Comparison of ENCODE assay signal across 2 cellular contexts in the genomic region with DNA sequence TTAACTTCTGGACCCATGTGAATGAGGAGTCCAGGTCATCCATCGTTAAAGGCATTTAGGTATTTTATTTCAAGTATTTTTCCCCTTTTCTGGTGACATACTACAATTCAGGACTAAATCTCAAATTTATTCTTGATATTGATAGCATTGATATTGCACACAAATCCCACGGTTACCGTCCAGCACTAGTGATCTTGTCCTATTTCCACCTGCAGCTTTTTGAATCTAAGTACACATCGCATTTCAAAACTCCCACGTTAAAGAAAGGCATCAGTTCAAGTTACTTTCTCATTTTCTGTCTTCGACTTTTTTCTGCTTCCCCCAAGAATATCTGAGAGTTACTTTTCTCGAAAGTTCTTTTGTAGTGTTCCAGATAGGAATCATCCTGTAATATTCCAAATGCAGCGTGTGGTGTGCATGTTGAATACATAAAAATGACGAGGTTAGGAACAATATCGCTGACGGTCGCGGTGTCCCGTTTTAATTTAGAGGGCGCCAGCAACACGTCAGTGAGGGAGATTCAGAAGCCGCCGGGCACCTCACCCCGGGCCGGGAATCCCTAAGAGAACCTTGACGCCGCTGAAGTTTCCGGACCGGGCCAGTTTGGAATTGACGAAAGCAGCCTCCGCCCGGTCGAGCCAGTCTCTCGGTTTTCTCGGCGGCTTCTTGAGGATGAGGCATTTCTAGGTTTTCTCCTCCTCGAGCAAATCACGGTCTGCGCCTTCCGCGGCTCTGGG.
TF ChIP-seq lines count a peak whose summit lies in the region.

No MANE protein-coding gene starts in this region.

TF ChIP-seq in IMR-90, 13 proteins besides CTCF, POLR2A, EP300 and RAD21:
- TF ChIP-seq MXI1 (IDR thresholded peaks at IDR 0.05; ENCODE audit: borderline replicate concordance, low read depth, low read length), result no peak
- TF ChIP-seq CHD1 (IDR thresholded peaks at IDR 0.05; ENCODE audit: low read depth, low read length), result no peak
- no peak for TF ChIP-seq BHLHE40 (IDR thresholded peaks at IDR 0.05; ENCODE audit: low read depth, low read length)
- no peak for TF ChIP-seq MAZ (IDR thresholded peaks at IDR 0.05; ENCODE audit: borderline replicate concordance, low read depth, low read length)
- TF ChIP-seq, protein P1, sequence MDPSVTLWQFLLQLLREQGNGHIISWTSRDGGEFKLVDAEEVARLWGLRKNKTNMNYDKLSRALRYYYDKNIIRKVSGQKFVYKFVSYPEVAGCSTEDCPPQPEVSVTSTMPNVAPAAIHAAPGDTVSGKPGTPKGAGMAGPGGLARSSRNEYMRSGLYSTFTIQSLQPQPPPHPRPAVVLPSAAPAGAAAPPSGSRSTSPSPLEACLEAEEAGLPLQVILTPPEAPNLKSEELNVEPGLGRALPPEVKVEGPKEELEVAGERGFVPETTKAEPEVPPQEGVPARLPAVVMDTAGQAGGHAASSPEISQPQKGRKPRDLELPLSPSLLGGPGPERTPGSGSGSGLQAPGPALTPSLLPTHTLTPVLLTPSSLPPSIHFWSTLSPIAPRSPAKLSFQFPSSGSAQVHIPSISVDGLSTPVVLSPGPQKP (IDR thresholded peaks at IDR 0.05; ENCODE audit: borderline replicate concordance, low read depth, low read length), result no peak
- no peak for TF ChIP-seq RCOR1 (IDR thresholded peaks at IDR 0.05; ENCODE audit: insufficient replicate concordance, low read length)
- no peak for TF ChIP-seq USF2 (IDR thresholded peaks at IDR 0.05; ENCODE audit: low read depth, low read length)
- TF ChIP-seq RFX5 (IDR thresholded peaks at IDR 0.05; ENCODE audit: low read depth, low read length), result no peak
- no peak for TF ChIP-seq FOS (IDR thresholded peaks at IDR 0.05; ENCODE audit: low read depth, low read length)
- TF ChIP-seq CEBPB (IDR thresholded peaks at IDR 0.05; ENCODE audit: low read depth, low read length), result no peak
- TF ChIP-seq MAFK (IDR thresholded peaks at IDR 0.05; ENCODE audit: low read depth, low read length), result no peak
- TF ChIP-seq NFE2L2 (IDR thresholded peaks at IDR 0.05; ENCODE audit: low read depth, low read length), result no peak
- no peak for TF ChIP-seq SMC3 (IDR thresholded peaks at IDR 0.05; ENCODE audit: low read depth, low read length)

TF ChIP-seq in endothelial cell of umbilical vein, 7 proteins besides CTCF, POLR2A, EP300 and RAD21:
- peak; percentile 1 for TF ChIP-seq EZH2 (IDR thresholded peaks at IDR 0.05; ENCODE audit: borderline replicate concordance, low read depth, low read length, severe bottlenecking)
- TF ChIP-seq JUN (IDR thresholded peaks at IDR 0.05; ENCODE audit: borderline replicate concordance, insufficient read depth, insufficient read length, low read depth), result no peak
